Comparison of ENCODE assay signal across 9 cellular contexts in genomic region chr19:18495204-18495911, GRCh38. TPM values are rescaled to one million over a fixed set of nuclear protein-coding genes. Genes with fewer than 3 reads are reported as not detected.
DNase-seq lines count a peak whose midpoint lies in the region; ATAC-seq and TF ChIP-seq lines count a peak whose summit lies in the region.
"Had no signal": no experiment of that assay in that cellular context is flagged by ENCODE, and none has a peak within 500 bp of the region (broad histone marks: within the 10 kb centered on the region; RNA-seq: fewer than 3 reads in every experiment).

No MANE protein-coding gene starts in this region.

- no TSS peak for BruUV-seq in PC-9 (replicated peaks; lab: Mats Ljungman, UMichigan)

- peak overlapping the region; percentile 21 for H3K4ac ChIP-seq in trophoblast cell (ENCODE audit: low read depth, low read length)

- H3K23ac ChIP-seq in trophoblast cell (ENCODE audit: low read length) = no peak overlapping the region

- H3K9me2 ChIP-seq in PC-9 (ENCODE audit: insufficient read depth) = no peaks in the 10 kb centered on the region

- no peaks in the 10 kb centered on the region for H3K36me3 ChIP-seq in DND-41 (ENCODE audit: insufficient read depth, low read length)
- H3K36me3 ChIP-seq in PC-9 (ENCODE audit: low read depth) = no peaks in the 10 kb centered on the region
- H3K36me3 ChIP-seq in trophoblast cell (ENCODE audit: control insufficient read depth in 1 of 2, insufficient read depth in 2 of 2, low read length in 2 of 2) = no peaks in the 10 kb centered on the region
- H3K36me3 ChIP-seq: pancreas had no signal

- intact Hi-C loops in PC-9 (cut with micrococcal nuclease; ENCODE audit: unreplicated experiment) = no loop called here

- H3K4me3 ChIP-seq in DND-41 (ENCODE audit: low read depth in 1 of 2, low read length in 2 of 2) = no peak overlapping the region
- H3K4me3 ChIP-seq in PC-9 = no peak overlapping the region
- no peak overlapping the region for H3K4me3 ChIP-seq in trophoblast cell (ENCODE audit: low read depth, low read length)
- H3K4me3 ChIP-seq: pancreas had no signal

- H3K27ac ChIP-seq in DND-41 (ENCODE audit: low read length) (peak overlapping the region; percentile 43), PC-9 (peak overlapping the region; percentile 29), epithelial cell of prostate (peak overlapping the region; percentile 91), trophoblast cell (ENCODE audit: low read depth, low read length) (no peak overlapping the region)

- no peak overlapping the region for H3K14ac ChIP-seq in trophoblast cell (ENCODE audit: low read length)

- H2AFZ ChIP-seq in DND-41 (ENCODE audit: low read depth, low read length) = no peak overlapping the region
- H2AFZ ChIP-seq in PC-9 = no peak overlapping the region
- H2AFZ ChIP-seq in trophoblast cell (ENCODE audit: insufficient read depth, low read length, poor library complexity) = no peak overlapping the region

- peak overlapping the region; percentile 17 for H3K18ac ChIP-seq in trophoblast cell (ENCODE audit: low read length)

- H3K27me3 ChIP-seq in DND-41 (ENCODE audit: insufficient read depth, low read length, poor library complexity) (no peaks in the 10 kb centered on the region), PC-9 (ENCODE audit: insufficient read depth, low read depth) (no peaks in the 10 kb centered on the region), trophoblast cell (ENCODE audit: insufficient read depth, low read length) (no peaks in the 10 kb centered on the region)
- H3K27me3 ChIP-seq: pancreas had no signal

- H4K8ac ChIP-seq in trophoblast cell (ENCODE audit: low read depth, low read length) = no peak overlapping the region

- H4K91ac ChIP-seq in trophoblast cell (ENCODE audit: low read depth, low read length) = no peak overlapping the region

- DNase-seq in DND-41 = no peak
- no peak for DNase-seq in PC-9
- no peak for DNase-seq in epithelial cell of prostate (ENCODE audit: low read depth, low spot score)
- no peak for DNase-seq in trophoblast cell
- no peak for DNase-seq in T1000 (lab: John Stamatoyannopoulos, UW)
- DNase-seq: GOT3, pancreas had no signal

- peaks cover 35% of the 10 kb centered on the region; the same call in 1 of the 2 replicates for H3F3A ChIP-seq in PC-9 (ENCODE audit: insufficient read depth, low read depth)

- no peak overlapping the region for H2AK5ac ChIP-seq in trophoblast cell (ENCODE audit: low read length)

- H3K9me3 ChIP-seq in DND-41 (ENCODE audit: insufficient read depth, low read length, severe bottlenecking) (no peaks in the 10 kb centered on the region), PC-9 (ENCODE audit: insufficient read depth, low read depth) (no peaks in the 10 kb centered on the region), trophoblast cell (ENCODE audit: insufficient read depth, low read depth, low read length) (peaks cover under 1% of the 10 kb centered on the region)
- H3K9me3 ChIP-seq: pancreas had no signal

- H3K4me1 ChIP-seq in DND-41 (ENCODE audit: insufficient read depth, low read length) (peaks cover 11% of the 10 kb centered on the region), PC-9 (replicated peaks; ENCODE audit: insufficient read depth) (peaks cover 24% of the 10 kb centered on the region), trophoblast cell (ENCODE audit: control insufficient read depth in 1 of 2, insufficient read depth in 2 of 2, low read length in 2 of 2) (peaks cover 11 to 16% of the 10 kb centered on the region in 2 experiments)

- H2BK12ac ChIP-seq in trophoblast cell (ENCODE audit: low read length) = no peak overlapping the region

- TF ChIP-seq CTCF in DND-41 (IDR thresholded peaks at IDR 0.05; ENCODE audit: borderline replicate concordance, extremely low read depth, low read length, poor library complexity, severe bottlenecking) (no peak), PC-9 (conservative IDR thresholded peaks at IDR 0.05) (no peak)

- no peak overlapping the region for H4K12ac ChIP-seq in trophoblast cell (ENCODE audit: low read depth, low read length)

- no peak overlapping the region for H2BK120ac ChIP-seq in trophoblast cell (ENCODE audit: insufficient read depth, low read length, poor library complexity)

- H3K79me1 ChIP-seq in trophoblast cell (ENCODE audit: low read length) = no peaks in the 10 kb centered on the region

- CTCF ChIA-PET in PC-9 (lab: Charles Lee) = interaction anchor here (0.7 to 1.0 kb wide), 2 partner anchors 62 to 260 kb away, joined by 3 to 10 read pairs; partner anchors contain the start of gene KXD1

- H3K79me2 ChIP-seq in DND-41 (ENCODE audit: insufficient read depth, low read length) (peaks cover 93% of the 10 kb centered on the region), PC-9 (ENCODE audit: low read depth) (peaks cover 90% of the 10 kb centered on the region), trophoblast cell (ENCODE audit: control insufficient read depth, insufficient read depth, low read length, poor library complexity) (peaks cover 5% of the 10 kb centered on the region)

- H4K20me1 ChIP-seq in DND-41 (ENCODE audit: insufficient read depth, low read length) (peaks cover 88% of the 10 kb centered on the region), PC-9 (ENCODE audit: insufficient read depth) (peaks cover 98% of the 10 kb centered on the region)

- no CpG with 5 or more reads among the region's 14 CpGs for WGBS in trophoblast cell (ENCODE audit: extremely low coverage, insufficient coverage, insufficient read length)

- H2BK5ac ChIP-seq in trophoblast cell (ENCODE audit: low read depth, low read length, poor library complexity) = no peak overlapping the region

- H3K9ac ChIP-seq in DND-41 (ENCODE audit: low read depth, low read length) (no peak overlapping the region), trophoblast cell (ENCODE audit: low read length) (no peak overlapping the region)

- ATAC-seq in DND-41 (ENCODE audit: insufficient read depth, low read depth) (no peak), GM18868 (IDR thresholded peaks at IDR 0.05; ENCODE audit: unreplicated experiment) (no peak), GM18861 (IDR thresholded peaks at IDR 0.05; ENCODE audit: unreplicated experiment) (no peak)

- H3K4me2 ChIP-seq in DND-41 (ENCODE audit: insufficient read depth, low read length) (no peak overlapping the region), PC-9 (peak overlapping the region; percentile 53; the same call in 1 of the 2 replicates), trophoblast cell (ENCODE audit: low read length) (no peak overlapping the region)

- POLR2A ChIA-PET in PC-9 (lab: Charles Lee; ENCODE audit: unreplicated experiment) = interaction anchor here (0.6 kb wide), 1 partner anchor 27 kb away, joined by 4 read pairs; no protein-coding TSS in a partner anchor

RNA-seq across cellular contexts. Expression of gene ELL, which starts 26.5 kb away (rescaled TPM):
- total RNA-seq in PC-9 (2021) = 12.9 and 14.6 TPM in 2 replicates
- polyA plus RNA-seq in trophoblast cell (2013) = 26.7 and 26.8 TPM in 2 replicates

RNA-seq across cellular contexts. Expression of gene FKBP8, which starts 48.0 kb away (rescaled TPM):
- 231 and 320 TPM in 2 replicates for total RNA-seq in PC-9 (2021)
- polyA plus RNA-seq in trophoblast cell (2013) = 152 and 154 TPM in 2 replicates

RNA-seq across cellular contexts. Expression of gene ISYNA1, which starts 57.4 kb away (rescaled TPM):
- total RNA-seq in PC-9 (2021) = 129 and 142 TPM in 2 replicates
- polyA plus RNA-seq in trophoblast cell (2013) = 476 and 488 TPM in 2 replicates
